1 cellular context compared by ENCODE assay signal in genomic region chr7:11437987-11438386, GRCh38.
TF ChIP-seq lines count a peak whose summit lies in the region.

No MANE protein-coding gene starts in this region.

TF ChIP-seq in GM23338, 12 proteins besides CTCF, POLR2A, EP300 and RAD21 (continued from another document):
- TF ChIP-seq ZNF462 (CRISPR knock-in tag; IDR thresholded peaks at IDR 0.05) (no peak), EZH2 (IDR thresholded peaks at IDR 0.05; ENCODE audit: low read depth, unreplicated experiment) (no peak)
